Comparison of ENCODE assay signal across 20 cellular contexts in genomic region chr15:62799037-62799436, GRCh38.
"Had no signal": no experiment of that assay in that cellular context is flagged by ENCODE, and none has a peak within 500 bp of the region (broad histone marks: within the 10 kb centered on the region; RNA-seq: fewer than 3 reads in every experiment).

No MANE protein-coding gene starts in this region.

- H3K4me1 ChIP-seq: colonic mucosa, esophagus squamous epithelium, suprapubic skin, tibial artery, upper lobe of right lung, vagina had no signal

- H3K9me3 ChIP-seq: colonic mucosa, esophagus squamous epithelium, gastroesophageal sphincter, neutrophil, suprapubic skin, tibial artery, upper lobe of right lung, vagina had no signal

- H3K36me3 ChIP-seq: colonic mucosa, neutrophil, upper lobe of right lung had no signal

- ATAC-seq: gastroesophageal sphincter; naive thymus-derived CD4-positive, alpha-beta T cell; stimulated activated effector memory CD8-positive, alpha-beta T cell treated with anti-CD3 and anti-CD28 coated beads, Interleukin-12 subunit alpha, Interleukin-12 subunit beta, amount 100 ng/mL, for 72 hours; stimulated activated naive CD8-positive, alpha-beta T cell treated with anti-CD3 and anti-CD28 coated beads, Interleukin-15, Interleukin-2, amounts not matched to agents 100 U/mL and 50 U/mL, for 24 hours; upper lobe of right lung had no signal

- H3K27ac ChIP-seq: colonic mucosa, esophagus squamous epithelium, gastroesophageal sphincter, neutrophil, suprapubic skin, tibial artery, upper lobe of right lung, vagina had no signal

- H3K4me3 ChIP-seq: colonic mucosa, esophagus squamous epithelium, gastroesophageal sphincter, smooth muscle cell, suprapubic skin, tibial artery, upper lobe of right lung, vagina had no signal

- DNase-seq: colonic mucosa; dermis blood vessel endothelial cell; esophagus squamous epithelium; foreskin fibroblast; glutamatergic neuron; immature natural killer cell; naive thymus-derived CD4-positive, alpha-beta T cell; nephron progenitor cell; posterior cingulate gyrus; stimulated activated CD4-positive, alpha-beta T cell treated with anti-CD3 and anti-CD28 coated beads, Interleukin-4, amount 100 ng/mL, for 1 hour; stimulated activated CD8-positive, alpha-beta memory T cell treated with anti-CD3 and anti-CD28 coated beads, Interleukin-4, amount 100 ng/mL, for 48 hours; stimulated activated naive CD8-positive, alpha-beta T cell treated with anti-CD3 and anti-CD28 coated beads, Interleukin-15, Interleukin-2, amounts not matched to agents 100 U/mL and 50 U/mL, for 24 hours; tibial artery; upper lobe of right lung had no signal

- H3K27me3 ChIP-seq: colonic mucosa, esophagus squamous epithelium, gastroesophageal sphincter, neutrophil, suprapubic skin, tibial artery, upper lobe of right lung, vagina had no signal

- H3K4me2 ChIP-seq: smooth muscle cell had no signal
